8 cellular contexts compared by ENCODE assay signal in the genomic region with DNA sequence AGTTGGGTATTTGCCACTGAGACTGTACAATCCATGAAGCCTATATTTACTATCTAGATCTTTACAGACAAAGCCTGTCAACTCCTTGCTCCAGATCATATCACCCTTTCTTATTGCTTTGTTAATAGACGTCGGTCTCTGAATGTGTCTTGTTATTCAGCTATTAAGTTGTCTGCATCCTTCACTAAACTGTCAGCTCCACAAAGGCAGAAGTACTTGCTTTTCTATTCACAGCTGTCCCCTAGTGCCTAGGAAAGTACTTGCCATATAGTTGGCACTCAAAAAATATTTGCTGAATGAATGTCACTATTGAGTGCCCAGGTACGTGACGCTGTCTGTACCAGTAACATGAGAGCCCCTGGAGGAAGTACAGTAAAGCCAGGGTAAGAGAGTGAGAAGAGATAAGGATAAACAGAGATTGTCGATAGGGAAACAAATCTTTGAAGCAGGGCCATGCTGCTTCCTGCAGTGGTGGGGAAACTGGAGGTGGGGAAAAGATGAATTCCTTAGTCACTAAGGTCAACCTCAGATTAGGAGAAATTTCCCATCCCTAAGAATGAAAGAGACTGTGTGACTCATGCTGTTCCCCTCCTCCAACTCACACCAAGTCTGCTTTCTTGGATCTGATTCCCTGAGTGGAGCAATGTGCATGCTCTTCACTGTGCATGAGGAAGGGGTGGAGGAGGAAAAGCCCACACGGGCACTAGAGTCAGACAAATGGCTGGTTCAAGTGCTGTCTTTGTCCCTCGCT. TPM values are rescaled to one million over a fixed set of nuclear protein-coding genes. Genes with fewer than 3 reads are reported as not detected.
DNase-seq lines count a peak whose midpoint lies in the region; ATAC-seq and TF ChIP-seq lines count a peak whose summit lies in the region.

No MANE protein-coding gene starts in this region.

- H3K4me3 ChIP-seq in left lung (no peak overlapping the region), thoracic aorta (no peak overlapping the region)

- H4K20me1 ChIP-seq in H9 (ENCODE audit: control insufficient read depth, insufficient read depth, insufficient read length) = no peaks in the 10 kb centered on the region

- no peak overlapping the region for H2AK5ac ChIP-seq in H9 (ENCODE audit: insufficient read length, low read length)

- no peak overlapping the region for H4K5ac ChIP-seq in H9 (ENCODE audit: insufficient read length, low read depth, low read length)

- H3K9me3 Mint-ChIP-seq in chondrocyte (ENCODE audit: low read depth) = no peaks in the 10 kb centered on the region
- peaks cover 8 to 10% of the 10 kb centered on the region in 2 experiments; a peak in 4 of 5 replicates for H3K9me3 Mint-ChIP-seq in H9

- H3K36me3 ChIP-seq in left lung (no peaks in the 10 kb centered on the region), thoracic aorta (no peaks in the 10 kb centered on the region)

- 0 out of 2 replicates have a peak, but pooled peaks have one; percentile 16 for TF ChIP-seq EP300 in Ishikawa (IDR thresholded peaks at IDR 0.05; ENCODE audit: borderline replicate concordance)

- no peak overlapping the region for H2BK15ac ChIP-seq in H9 (ENCODE audit: low read depth, low read length)

- peak overlapping the region; percentile 67 to 79 for H3K27ac ChIP-seq in left lung
- H3K27ac ChIP-seq in thoracic aorta = peak overlapping the region in 1 of 2 donors; percentile 47
- no peak overlapping the region for H3K27ac ChIP-seq in H9 (ENCODE audit: insufficient read length, low read depth, low read length)

- H3K27me3 ChIP-seq in left lung = no peaks in the 10 kb centered on the region
- H3K27me3 ChIP-seq in thoracic aorta (replicated peaks; ENCODE audit: insufficient read depth) = no peaks in the 10 kb centered on the region
- H3K27me3 ChIP-seq in H9 (ENCODE audit: insufficient read depth, low read length) = no peaks in the 10 kb centered on the region

- peak; percentile 86 for ATAC-seq in left lung
- peak; percentile 75 for ATAC-seq in thoracic aorta (ENCODE audit: insufficient number of reproducible peaks, low FRiP score, low read depth)

- no peak for DNase-seq in chondrocyte (ENCODE audit: low spot score)
- DNase-seq in left lung = peak in 1 of 2 donors; percentile 41
- DNase-seq in thoracic aorta (ENCODE audit: low spot score) = peak; percentile 22
- no peak for DNase-seq in T-helper 2 cell
- DNase-seq in NCI-H2107 treated with DMSO at 0.1 percent for 48 hours (lab: John Stamatoyannopoulos, UW; ENCODE audit: unreplicated experiment) = no peak
- no peak for DNase-seq in HuH-7.5 (ENCODE audit: low spot score)
- no peak for DNase-seq in H9

- no peak overlapping the region for H4K8ac ChIP-seq in H9 (replicated peaks; ENCODE audit: insufficient read length, low read depth, low read length)

- no peak overlapping the region for H3K4me2 ChIP-seq in H9 (ENCODE audit: insufficient read depth, insufficient read length, low read length)

- whole genome bisulfite sequencing in H9 (ENCODE audit: extremely low coverage, insufficient read length, low lambda C conversion rate) = no CpG with 5 or more reads among the region's 7 CpGs

- H3K4me3 Mint-ChIP-seq in chondrocyte (ENCODE audit: unreplicated experiment) (peak overlapping the region; percentile 28), H9 (no peak overlapping the region)

- H3K4me1 Mint-ChIP-seq in chondrocyte (ENCODE audit: low read depth) = peaks cover 76% of the 10 kb centered on the region
- peaks cover 10 to 24% of the 10 kb centered on the region in 2 experiments for H3K4me1 Mint-ChIP-seq in H9

- H2BK5ac ChIP-seq in H9 (ENCODE audit: insufficient read length, low read length) = no peak overlapping the region

- H2BK120ac ChIP-seq in H9 (ENCODE audit: low read depth, low read length, poor library complexity, severe bottlenecking) = no peak overlapping the region

- H2AFZ ChIP-seq in H9 (ENCODE audit: low read length) = no peak overlapping the region

- no peak overlapping the region for H3K9ac ChIP-seq in H9 (ENCODE audit: extremely low read depth, insufficient read length, low read length)

- H3K27me3 Mint-ChIP-seq in chondrocyte (ENCODE audit: low read depth) (no peaks in the 10 kb centered on the region), H9 (ENCODE audit: low read depth) (no peaks in the 10 kb centered on the region; the same call in 1 of the 2 replicates)

- no peak overlapping the region for H3K4ac ChIP-seq in H9 (ENCODE audit: low read depth, low read length)

- no peaks in the 10 kb centered on the region for H3K23me2 ChIP-seq in H9 (ENCODE audit: insufficient read length, low read depth, low read length, poor library complexity, severe bottlenecking)

- H4K91ac ChIP-seq in H9 (ENCODE audit: insufficient read length, low read depth, low read length) = no peak overlapping the region

- peak overlapping the region; percentile 96 for H3K27ac Mint-ChIP-seq in chondrocyte (ENCODE audit: unreplicated experiment)
- peak overlapping the region in 1 of 3 experiments; percentile 76; a peak in 1 of 7 replicates for H3K27ac Mint-ChIP-seq in H9

- no peaks in the 10 kb centered on the region for H3K79me2 ChIP-seq in H9 (ENCODE audit: insufficient read depth, low read length)

- no peak overlapping the region for H2BK20ac ChIP-seq in H9 (ENCODE audit: low read depth, low read length, poor library complexity, severe bottlenecking)

- no peak for TF ChIP-seq RAD21 in Ishikawa (IDR thresholded peaks at IDR 0.05; ENCODE audit: low read depth)

- H3K36me3 Mint-ChIP-seq in chondrocyte (ENCODE audit: low read depth) (peaks cover 8% of the 10 kb centered on the region), H9 (ENCODE audit: insufficient read depth in 1 of 3, low read depth in 3 of 3) (peaks cover 9 to 13% (median 9%) of the 10 kb centered on the region in 3 experiments)

- no peak overlapping the region for H3T11ph ChIP-seq in H9 (ENCODE audit: low read length)

- H3K79me1 ChIP-seq in H9 (ENCODE audit: insufficient read depth, low read depth, low read length, poor library complexity, severe bottlenecking) = no peaks in the 10 kb centered on the region

- no peak overlapping the region for H2BK12ac ChIP-seq in H9 (ENCODE audit: insufficient read length, low read depth, low read length)

- no peak overlapping the region for H3K18ac ChIP-seq in H9 (ENCODE audit: insufficient read length, low read depth, low read length)

- TF ChIP-seq CTCF in chondrocyte (IDR thresholded peaks at IDR 0.05) (no peak), left lung (IDR thresholded peaks at IDR 0.05) (no peak), thoracic aorta (IDR thresholded peaks at IDR 0.05) (no peak), H9 (conservative IDR thresholded peaks at IDR 0.05) (no peak)

- no peak overlapping the region for H3K23ac ChIP-seq in H9 (ENCODE audit: insufficient read length, low read depth, low read length)

- intact Hi-C loops in left lung (cut with DNase I) = no loop called here

- no peak overlapping the region for H3K56ac ChIP-seq in H9 (ENCODE audit: insufficient read length, low read depth, low read length)

- H3K9me3 ChIP-seq in left lung = peaks cover 0 to 3% of the 10 kb centered on the region in 2 donors
- no peaks in the 10 kb centered on the region for H3K9me3 ChIP-seq in thoracic aorta
- no peaks in the 10 kb centered on the region for H3K9me3 ChIP-seq in H9 (ENCODE audit: control insufficient read depth, low read depth, low read length)

- no peak overlapping the region for H3K14ac ChIP-seq in H9 (ENCODE audit: insufficient read depth, low read length)

- H3K4me1 ChIP-seq in left lung (peaks cover 24 to 51% of the 10 kb centered on the region in 2 donors), thoracic aorta (ENCODE audit: control insufficient read depth in 1 of 2, low read depth in 2 of 2) (peaks cover 18 to 61% of the 10 kb centered on the region in 2 donors), H9 (ENCODE audit: insufficient read depth, low read length) (peaks cover 4% of the 10 kb centered on the region; the same call in 1 of the 2 replicates)

TF ChIP-seq in Ishikawa, 13 proteins besides CTCF, POLR2A, EP300 and RAD21 (continues in another document):
- no peak for TF ChIP-seq CREB1 (IDR thresholded peaks at IDR 0.05; ENCODE audit: low read depth)
- no peak for TF ChIP-seq ZBTB7A (IDR thresholded peaks at IDR 0.05; ENCODE audit: low read depth)
- TF ChIP-seq CEBPB (IDR thresholded peaks at IDR 0.05) = no peak
- no peak for TF ChIP-seq TAF1 (IDR thresholded peaks at IDR 0.05; ENCODE audit: low read depth)
- no peak for TF ChIP-seq TEAD4 (IDR thresholded peaks at IDR 0.05)
- TF ChIP-seq MAX (IDR thresholded peaks at IDR 0.05) = no peak
- TF ChIP-seq EGR1 (IDR thresholded peaks at IDR 0.05) = no peak
- TF ChIP-seq, protein P1, sequence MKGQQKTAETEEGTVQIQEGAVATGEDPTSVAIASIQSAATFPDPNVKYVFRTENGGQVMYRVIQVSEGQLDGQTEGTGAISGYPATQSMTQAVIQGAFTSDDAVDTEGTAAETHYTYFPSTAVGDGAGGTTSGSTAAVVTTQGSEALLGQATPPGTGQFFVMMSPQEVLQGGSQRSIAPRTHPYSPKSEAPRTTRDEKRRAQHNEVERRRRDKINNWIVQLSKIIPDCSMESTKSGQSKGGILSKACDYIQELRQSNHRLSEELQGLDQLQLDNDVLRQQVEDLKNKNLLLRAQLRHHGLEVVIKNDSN (IDR thresholded peaks at IDR 0.05) = no peak
- no peak for TF ChIP-seq YY1 (IDR thresholded peaks at IDR 0.05; ENCODE audit: low read depth)
- TF ChIP-seq TCF12 (IDR thresholded peaks at IDR 0.05; ENCODE audit: low read depth) = no peak
- no peak for TF ChIP-seq NFIC (IDR thresholded peaks at IDR 0.05)
- TF ChIP-seq FOXM1 (IDR thresholded peaks at IDR 0.05; ENCODE audit: borderline replicate concordance, low read depth) = no peak

RNA-seq across cellular contexts. Expression of gene PRICKLE2, which starts 36.3 kb away (rescaled TPM):
- total RNA-seq in chondrocyte = 48.2 to 103 TPM (median 60.5 TPM) in 3 replicates
- 10 to 100 TPM; 34.5 to 36.7 TPM for total RNA-seq in left lung
- 10 to 100 TPM; 27.9 to 42.3 TPM for total RNA-seq in thoracic aorta
- 3.2 and 3.4 TPM in 2 replicates for total RNA-seq in H9 (2021)
